Comparison of ENCODE assay signal across 8 cellular contexts in the genomic region with DNA sequence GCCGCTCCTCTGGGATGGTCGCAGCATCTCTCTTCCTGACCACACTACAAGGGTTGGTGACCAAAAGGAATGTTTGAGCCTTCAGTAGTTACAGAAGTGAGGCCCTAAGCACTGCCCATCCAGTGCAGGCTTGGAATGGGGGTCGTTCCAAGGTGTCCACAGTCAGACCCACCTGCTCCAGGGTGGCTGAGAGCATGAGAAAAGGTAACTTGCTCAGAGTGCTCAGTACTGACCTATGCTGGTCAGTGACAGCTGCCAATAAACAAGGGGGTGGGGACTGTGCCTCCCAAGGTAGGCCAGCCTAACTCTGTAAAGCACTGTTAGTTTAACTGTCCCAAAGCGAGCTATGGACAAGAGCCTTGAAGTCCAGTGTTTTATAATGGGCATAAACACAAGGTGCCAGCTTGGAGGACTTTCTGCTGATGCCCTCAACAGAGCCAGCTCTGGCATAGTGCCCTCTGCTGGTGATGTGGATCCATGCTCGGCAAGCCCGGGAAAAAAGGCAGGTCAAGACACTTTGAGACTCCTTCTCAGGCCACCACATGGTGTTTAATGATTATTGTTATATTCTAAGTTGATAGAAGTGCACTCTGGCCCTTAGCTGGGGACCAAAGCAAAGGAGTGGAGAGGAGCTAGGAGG.
DNase-seq lines count a peak whose midpoint lies in the region; ATAC-seq and TF ChIP-seq lines count a peak whose summit lies in the region.

No MANE protein-coding gene starts in this region.

- no peak overlapping the region for H3K27ac ChIP-seq in PC-3 (ENCODE audit: low read length)
- no peak overlapping the region for H3K27ac ChIP-seq in ovary

- H3K4me3 Mint-ChIP-seq in CD14-positive monocyte, result no peak overlapping the region
- no peak overlapping the region for H3K4me3 Mint-ChIP-seq in activated T-helper 1 cell treated with anti-CD3 and anti-CD28 coated beads, Interleukin-12 subunit alpha, Interleukin-12 subunit beta, Interleukin-2, Interleukin-4 antibody, amounts not matched to agents 30 ng/mL and 10 ng/mL and 1 ng/mL, durations not matched to agents 14 hours and 24 hours and 36 hours

- no peak for TF ChIP-seq EP300 in ovary (IDR thresholded peaks at IDR 0.05)

- POLR2A ChIA-PET in PC-3 (lab: Charles Lee; ENCODE audit: unreplicated experiment), result no interaction called here

- TF ChIP-seq CTCF in CD14-positive monocyte (IDR thresholded peaks at IDR 0.05) (peak; percentile 74), PC-3 (conservative IDR thresholded peaks at IDR 0.05; ENCODE audit: low read depth, low read length) (peak; percentile 96), fibroblast of villous mesenchyme (IDR thresholded peaks at IDR 0.05; ENCODE audit: insufficient read depth, low read depth, low read length) (peak; percentile 84), ovary (IDR thresholded peaks at IDR 0.05) (no peak)

- H3K27me3 ChIP-seq in PC-3 (ENCODE audit: low read length), result no peaks in the 10 kb centered on the region
- no peaks in the 10 kb centered on the region for H3K27me3 ChIP-seq in ovary

- H3K9me3 ChIP-seq in PC-3 (ENCODE audit: low read length) (no peaks in the 10 kb centered on the region), ovary (no peaks in the 10 kb centered on the region)

- TF ChIP-seq POLR2A in ovary (IDR thresholded peaks at IDR 0.05), result no peak

- peak overlapping the region; percentile 17; the same call in 1 of the 2 replicates for H2AFZ ChIP-seq in PC-3 (ENCODE audit: low read length)

- H3K4me1 Mint-ChIP-seq in CD14-positive monocyte, result no peaks in the 10 kb centered on the region
- H3K4me1 Mint-ChIP-seq in activated T-helper 1 cell treated with anti-CD3 and anti-CD28 coated beads, Interleukin-12 subunit alpha, Interleukin-12 subunit beta, Interleukin-2, Interleukin-4 antibody, amounts not matched to agents 30 ng/mL and 10 ng/mL and 1 ng/mL, durations not matched to agents 14 hours and 24 hours and 36 hours (ENCODE audit: low read depth), result no peaks in the 10 kb centered on the region

- intact Hi-C loops in CD14-positive monocyte (cut with micrococcal nuclease), result loop anchor here (5.0 to 10.0 kb wide), 3 partner anchors 207 to 337 kb away; no protein-coding TSS in a partner anchor
- intact Hi-C loops in PC-3 (cut with micrococcal nuclease), result loop anchor here (1.0 kb wide), 1 partner anchor 206 kb away; no protein-coding TSS in a partner anchor
- intact Hi-C loops in activated T-helper 1 cell treated with anti-CD3 and anti-CD28 coated beads, Interleukin-12 subunit alpha, Interleukin-12 subunit beta, Interleukin-2, Interleukin-4 antibody, amounts not matched to agents 30 ng/mL and 10 ng/mL and 1 ng/mL, durations not matched to agents 14 hours and 24 hours and 36 hours (cut with micrococcal nuclease), result loop anchor here (1.0 kb wide), 3 partner anchors 151 to 338 kb away; no protein-coding TSS in a partner anchor
- intact Hi-C loops in ovary (cut with DNase I), result loop anchor here (5.0 to 10.0 kb wide), 3 partner anchors 207 to 339 kb away; no protein-coding TSS in a partner anchor

- H3K79me2 ChIP-seq in PC-3 (ENCODE audit: low read length), result no peaks in the 10 kb centered on the region

- H3K9ac ChIP-seq in PC-3 (ENCODE audit: low read length), result no peak overlapping the region

- peaks cover 2 to 5% (median 2%) of the 10 kb centered on the region in 3 donors for H3K27me3 Mint-ChIP-seq in CD14-positive monocyte (ENCODE audit: low read depth in 3 of 3)
- H3K27me3 Mint-ChIP-seq in activated T-helper 1 cell treated with anti-CD3 and anti-CD28 coated beads, Interleukin-12 subunit alpha, Interleukin-12 subunit beta, Interleukin-2, Interleukin-4 antibody, amounts not matched to agents 30 ng/mL and 10 ng/mL and 1 ng/mL, durations not matched to agents 14 hours and 24 hours and 36 hours (ENCODE audit: insufficient read depth), result peaks cover 10% of the 10 kb centered on the region

- no peaks in the 10 kb centered on the region for H3K36me3 ChIP-seq in PC-3 (ENCODE audit: low read depth, low read length)
- no peaks in the 10 kb centered on the region for H3K36me3 ChIP-seq in ovary

- no peaks in the 10 kb centered on the region for H3K9me2 ChIP-seq in PC-3 (replicated peaks; ENCODE audit: low read length)

- no peaks in the 10 kb centered on the region for H3K36me3 Mint-ChIP-seq in CD14-positive monocyte
- no peaks in the 10 kb centered on the region for H3K36me3 Mint-ChIP-seq in activated T-helper 1 cell treated with anti-CD3 and anti-CD28 coated beads, Interleukin-12 subunit alpha, Interleukin-12 subunit beta, Interleukin-2, Interleukin-4 antibody, amounts not matched to agents 30 ng/mL and 10 ng/mL and 1 ng/mL, durations not matched to agents 14 hours and 24 hours and 36 hours (ENCODE audit: low read depth)

- H3F3A ChIP-seq in PC-3 (ENCODE audit: low read length, unreplicated experiment), result no peaks in the 10 kb centered on the region

- H3K4me3 ChIP-seq in PC-3 (ENCODE audit: low read length) (no peak overlapping the region), fibroblast of villous mesenchyme (ENCODE audit: low read depth, low read length) (no peak overlapping the region), ovary (no peak overlapping the region)

- ATAC-seq in GM19035 (IDR thresholded peaks at IDR 0.05; ENCODE audit: unreplicated experiment) (peak; percentile 73), HG03521 (IDR thresholded peaks at IDR 0.05; ENCODE audit: unreplicated experiment) (peak; percentile 58), PC-3 (peak; percentile 85)

- H4K20me1 ChIP-seq in PC-3 (ENCODE audit: low read length), result no peaks in the 10 kb centered on the region

- no peaks in the 10 kb centered on the region for H3K4me1 ChIP-seq in PC-3 (ENCODE audit: insufficient read depth, low read length)
- no peaks in the 10 kb centered on the region for H3K4me1 ChIP-seq in ovary (ENCODE audit: insufficient read depth)

- no peak overlapping the region for H3K4me2 ChIP-seq in PC-3 (ENCODE audit: low read length)

- CTCF ChIA-PET in PC-3 (lab: Charles Lee), result interaction anchor here (0.5 to 1.2 kb wide), 6 partner anchors 14 to 213 kb away, joined by 3 to 11 read pairs (median 3); no protein-coding TSS in a partner anchor

- DNase-seq in CD14-positive monocyte (ENCODE audit: low spot score) (no peak), PC-3 (peak; percentile 88), fibroblast of villous mesenchyme (ENCODE audit: low read depth) (peak; percentile 54), ovary (peak in 4 of 5 donors; percentile 11 to 53 (median 28)), cerebellar nuclear complex (lab: John Stamatoyannopoulos, UW) (no peak)
- DNase-seq in activated T-helper 1 cell treated with anti-CD3 and anti-CD28 coated beads, Interleukin-12 subunit alpha, Interleukin-12 subunit beta, Interleukin-2, Interleukin-4 antibody, amounts not matched to agents 30 ng/mL and 10 ng/mL and 1 ng/mL, durations not matched to agents 14 hours and 24 hours and 36 hours (ENCODE audit: low spot score), result peak; percentile 34

- H3K9me3 Mint-ChIP-seq in CD14-positive monocyte, result no peaks in the 10 kb centered on the region
- no peaks in the 10 kb centered on the region for H3K9me3 Mint-ChIP-seq in activated T-helper 1 cell treated with anti-CD3 and anti-CD28 coated beads, Interleukin-12 subunit alpha, Interleukin-12 subunit beta, Interleukin-2, Interleukin-4 antibody, amounts not matched to agents 30 ng/mL and 10 ng/mL and 1 ng/mL, durations not matched to agents 14 hours and 24 hours and 36 hours

- peak overlapping the region in 2 of 7 donors; percentile 8 to 19 for H3K27ac Mint-ChIP-seq in CD14-positive monocyte
- no peak overlapping the region for H3K27ac Mint-ChIP-seq in activated T-helper 1 cell treated with anti-CD3 and anti-CD28 coated beads, Interleukin-12 subunit alpha, Interleukin-12 subunit beta, Interleukin-2, Interleukin-4 antibody, amounts not matched to agents 30 ng/mL and 10 ng/mL and 1 ng/mL, durations not matched to agents 14 hours and 24 hours and 36 hours

- 60 to 72% (median 70%) methylated on average over 6 of the region's 6 CpGs for WGBS in ovary, 3 donors

- no TSS peak for BruUV-seq in PC-3 (replicated peaks; lab: Mats Ljungman, UMichigan)

Comparison
In these comparisons a context has a peak if more than half of its experiments do, and no peak if none do; other contexts are left out.
1. DNase-seq: peak in PC-3 (single experiment), activated T-helper 1 cell treated with anti-CD3 and anti-CD28 coated beads, Interleukin-12 subunit alpha, Interleukin-12 subunit beta, Interleukin-2, Interleukin-4 antibody, amounts not matched to agents 30 ng/mL and 10 ng/mL and 1 ng/mL, durations not matched to agents 14 hours and 24 hours and 36 hours (single experiment), fibroblast of villous mesenchyme (single experiment) and ovary (4 of 5); none in CD14-positive monocyte (single experiment) and cerebellar nuclear complex (0 of 2).
2. CTCF ChIP-seq: peak in CD14-positive monocyte (single experiment), PC-3 (single experiment) and fibroblast of villous mesenchyme (single experiment); none in ovary (0 of 3).
3. Peak in every context shown above with its lines, with median percentiles within 50 percentile points of each other: ATAC-seq.